ENCODE assay signal across 7 cellular contexts in genomic region chr20:20824924-20825584, GRCh38.
DNase-seq lines count a peak whose midpoint lies in the region; ATAC-seq and TF ChIP-seq lines count a peak whose summit lies in the region.

No MANE protein-coding gene starts in this region.

- H3K27me3 ChIP-seq in fibroblast of lung (ENCODE audit: control insufficient read depth, insufficient read depth, low read length), result no peaks in the 10 kb centered on the region
- H3K27me3 ChIP-seq in testis, result no peaks in the 10 kb centered on the region

- no peaks in the 10 kb centered on the region for H3K79me2 ChIP-seq in fibroblast of lung (ENCODE audit: control insufficient read depth, insufficient read depth, low read length)

- no peak for TF ChIP-seq POLR2A in testis (IDR thresholded peaks at IDR 0.05)

- H3K4me3 ChIP-seq in GM12875 (ENCODE audit: low read depth, low read length) (no peak overlapping the region), fibroblast of lung (replicated peaks in 1 of 4; ENCODE audit: control extremely low read depth in 1 of 4, insufficient read depth in 1 of 4, low read depth in 3 of 4, low read length in 4 of 4) (no peak overlapping the region), testis (no peak overlapping the region)

- H3K36me3 ChIP-seq in fibroblast of lung (ENCODE audit: control insufficient read depth, insufficient read depth, low read length), result no peaks in the 10 kb centered on the region
- no peaks in the 10 kb centered on the region for H3K36me3 ChIP-seq in testis (ENCODE audit: low read depth, missing control alignments)

- no peak overlapping the region for H3K27ac Mint-ChIP-seq in neural crest cell (ENCODE audit: unreplicated experiment)

- H2AFZ ChIP-seq in fibroblast of lung (ENCODE audit: low read length), result no peak overlapping the region

- H3K9ac ChIP-seq in fibroblast of lung (ENCODE audit: insufficient read depth, low read length), result no peak overlapping the region

- ATAC-seq in HG03280 (IDR thresholded peaks at IDR 0.05; ENCODE audit: unreplicated experiment), result peak; percentile 66

- 10 to 14% methylated on average over 18 of the region's 18 CpGs for WGBS in testis, 2 donors

- H3K9me3 ChIP-seq in fibroblast of lung (ENCODE audit: control insufficient read depth, insufficient read depth, low read depth, low read length), result no peaks in the 10 kb centered on the region
- H3K9me3 ChIP-seq in testis, result no peaks in the 10 kb centered on the region

- peak; percentile 72 for TF ChIP-seq CTCF in GM12875 (IDR thresholded peaks at IDR 0.05; ENCODE audit: borderline replicate concordance, insufficient read depth, low read depth, low read length)
- peak; percentile 40 to 65 for TF ChIP-seq CTCF in fibroblast of lung (conservative IDR thresholded peaks at IDR 0.05 in 1 of 2, IDR thresholded peaks at IDR 0.05 in 1 of 2; ENCODE audit: low read depth in 1 of 2, low read length in 2 of 2)
- peak; percentile 87 for TF ChIP-seq CTCF in neural crest cell (conservative IDR thresholded peaks at IDR 0.05)
- peak; percentile 72 to 88 (median 87) for TF ChIP-seq CTCF in testis (IDR thresholded peaks at IDR 0.05)

- no peak overlapping the region for H3K4me3 Mint-ChIP-seq in neural crest cell

- H3K4me1 Mint-ChIP-seq in neural crest cell, result peaks cover 14% of the 10 kb centered on the region

- intact Hi-C loops in testis (cut with DNase I; ENCODE audit: low total_unique reads), result loop anchor here (5.0 kb wide), 1 partner anchor 158 kb away; no protein-coding TSS in a partner anchor

- H3K4me2 ChIP-seq in fibroblast of lung (ENCODE audit: extremely low read depth, insufficient read depth, low read length), result no peak overlapping the region

- H3K27me3 Mint-ChIP-seq in neural crest cell (ENCODE audit: low read depth), result peaks cover 45% of the 10 kb centered on the region

- no peaks in the 10 kb centered on the region for H3K36me3 Mint-ChIP-seq in neural crest cell (ENCODE audit: low read depth)

- DNase-seq in NCI-H82 (lab: John Stamatoyannopoulos, UW) (peak; percentile 74), fibroblast of lung (ENCODE audit: low read depth in 2 of 2) (peak in 1 of 2 donors; percentile 28), neural crest cell (ENCODE audit: low read depth, low spot score) (peak; percentile 75), testis (peak; percentile 65)
- DNase-seq in activated CD8-positive, alpha-beta memory T cell treated with anti-CD3 and anti-CD28 coated beads, Interleukin-2, amount 50 U/mL, for 4 hours, result peak; percentile 40

- no peaks in the 10 kb centered on the region for H3K4me1 ChIP-seq in fibroblast of lung (ENCODE audit: control insufficient read depth, extremely low read depth, insufficient read depth, low read length)
- H3K4me1 ChIP-seq in testis, result no peaks in the 10 kb centered on the region

- no peaks in the 10 kb centered on the region for H4K20me1 ChIP-seq in fibroblast of lung (ENCODE audit: control insufficient read depth, extremely low read depth, insufficient read depth, low read length)

- no peak overlapping the region for H3K27ac ChIP-seq in fibroblast of lung (ENCODE audit: insufficient read depth, low read length)
- H3K27ac ChIP-seq in testis, result no peak overlapping the region

- H3K9me3 Mint-ChIP-seq in neural crest cell, result no peaks in the 10 kb centered on the region
